In the genomic region with DNA sequence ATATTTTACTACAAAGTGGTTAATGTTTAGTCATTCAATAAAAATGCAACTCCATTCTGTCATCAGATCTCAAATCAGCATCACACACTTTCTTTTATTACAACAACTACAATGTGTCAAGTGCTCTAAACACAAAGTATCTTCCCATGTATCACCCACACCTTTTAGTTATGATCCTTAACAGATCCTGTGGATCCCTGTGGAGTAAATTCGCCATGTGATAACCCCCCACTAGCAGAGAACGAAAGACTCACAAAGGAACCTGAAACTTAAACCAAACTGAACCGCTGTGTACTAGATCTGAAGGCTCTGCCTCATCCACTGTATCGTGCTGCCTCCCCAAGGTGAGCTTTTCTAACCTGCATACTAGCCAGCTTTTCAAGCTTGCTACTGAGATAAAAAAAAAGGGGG, we compare ENCODE assay signal across 8 cellular contexts. TPM values are rescaled to one million over a fixed set of nuclear protein-coding genes. Genes with fewer than 3 reads are reported as not detected.
DNase-seq lines count a peak whose midpoint lies in the region; TF ChIP-seq lines count a peak whose summit lies in the region.

No MANE protein-coding gene starts in this region.

- H3K14ac ChIP-seq in H9 (ENCODE audit: insufficient read depth, low read length), result no peak overlapping the region

- no peak overlapping the region for H2BK12ac ChIP-seq in H9 (ENCODE audit: insufficient read length, low read depth, low read length)

- TF ChIP-seq CTCF in H9 (conservative IDR thresholded peaks at IDR 0.05), result no peak
- TF ChIP-seq CTCF in hepatocyte (IDR thresholded peaks at IDR 0.05; ENCODE audit: poor library complexity), result peak; percentile 51

- no peak overlapping the region for H4K8ac ChIP-seq in H9 (replicated peaks; ENCODE audit: insufficient read length, low read depth, low read length)

- H3K4ac ChIP-seq in H9 (ENCODE audit: low read depth, low read length), result no peak overlapping the region

- no peak overlapping the region for H3K4me3 ChIP-seq in hepatocyte

- no peak overlapping the region for H2AK5ac ChIP-seq in H9 (ENCODE audit: insufficient read length, low read length)

- no peaks in the 10 kb centered on the region for H4K20me1 ChIP-seq in H9 (ENCODE audit: control insufficient read depth, insufficient read depth, insufficient read length)
- peaks cover 3% of the 10 kb centered on the region for H4K20me1 ChIP-seq in hepatocyte (ENCODE audit: insufficient read depth, poor library complexity, severe bottlenecking)

- H3K56ac ChIP-seq in H9 (ENCODE audit: insufficient read length, low read depth, low read length), result no peak overlapping the region

- peak overlapping the region; percentile 96 to 98 for H3K4me3 Mint-ChIP-seq in H9

- no peak overlapping the region for H3K27ac ChIP-seq in H9 (ENCODE audit: insufficient read length, low read depth, low read length)
- H3K27ac ChIP-seq in hepatocyte, result no peak overlapping the region

- H3K9me3 Mint-ChIP-seq in H9, result no peaks in the 10 kb centered on the region

- no peak overlapping the region for H3T11ph ChIP-seq in H9 (ENCODE audit: low read length)

- H2AFZ ChIP-seq in H9 (ENCODE audit: low read length) (no peak overlapping the region), hepatocyte (no peak overlapping the region)

- no peak overlapping the region for H4K5ac ChIP-seq in H9 (ENCODE audit: insufficient read length, low read depth, low read length)

- no peak overlapping the region for H3K9ac ChIP-seq in H9 (ENCODE audit: extremely low read depth, insufficient read length, low read length)

- H3K4me2 ChIP-seq in H9 (ENCODE audit: insufficient read depth, insufficient read length, low read length), result peak overlapping the region; percentile 83
- peak overlapping the region; percentile 89 for H3K4me2 ChIP-seq in hepatocyte

- H4K91ac ChIP-seq in H9 (ENCODE audit: insufficient read length, low read depth, low read length), result no peak overlapping the region

- no peaks in the 10 kb centered on the region for H3K27me3 Mint-ChIP-seq in H9 (ENCODE audit: low read depth)

- WGBS in H9 (ENCODE audit: extremely low coverage, insufficient read length, low lambda C conversion rate), result no CpG with 5 or more reads among the region's 4 CpGs
- WGBS in hepatocyte (ENCODE audit: low lambda C conversion rate, missing lambda C conversion rate), result 12% methylated on average over 4 of the region's 4 CpGs

- H3K4me1 ChIP-seq in H9 (ENCODE audit: insufficient read depth, low read length) (no peaks in the 10 kb centered on the region), hepatocyte (ENCODE audit: insufficient read depth) (peaks cover 10% of the 10 kb centered on the region)

- H2BK15ac ChIP-seq in H9 (ENCODE audit: low read depth, low read length), result no peak overlapping the region

- peaks cover 8% of the 10 kb centered on the region for H3K23me2 ChIP-seq in H9 (ENCODE audit: insufficient read length, low read depth, low read length, poor library complexity, severe bottlenecking)

- H3K9me3 ChIP-seq in H9 (ENCODE audit: control insufficient read depth, low read depth, low read length), result no peaks in the 10 kb centered on the region
- H3K9me3 ChIP-seq in hepatocyte (ENCODE audit: low read depth), result no peaks in the 10 kb centered on the region

- H3K36me3 Mint-ChIP-seq in H9 (ENCODE audit: insufficient read depth in 1 of 3, low read depth in 3 of 3), result 0 out of 7 replicates have a peak, but pooled peaks cover 0 to 4% (median 0%) of the 10 kb centered on the region in 3 experiments

- H3K79me2 ChIP-seq in H9 (ENCODE audit: insufficient read depth, low read length) (peaks cover 22% of the 10 kb centered on the region; the same call in 1 of the 2 replicates), hepatocyte (peaks cover 52% of the 10 kb centered on the region)

- H2BK120ac ChIP-seq in H9 (ENCODE audit: low read depth, low read length, poor library complexity, severe bottlenecking), result no peak overlapping the region

- peak overlapping the region in 1 of 3 experiments; percentile 32; a peak in 3 of 7 replicates for H3K27ac Mint-ChIP-seq in H9

- H3K18ac ChIP-seq in H9 (ENCODE audit: insufficient read length, low read depth, low read length), result no peak overlapping the region

- H3K9me2 ChIP-seq in hepatocyte (replicated peaks; ENCODE audit: insufficient read depth), result no peaks in the 10 kb centered on the region

- H3K27me3 ChIP-seq in H9 (ENCODE audit: insufficient read depth, low read length) (no peaks in the 10 kb centered on the region), hepatocyte (no peaks in the 10 kb centered on the region)

- peaks cover 37 to 40% of the 10 kb centered on the region in 2 experiments for H3K4me1 Mint-ChIP-seq in H9

- DNase-seq in NCI-H1105 treated with DMSO at 0.1 percent for 48 hours (lab: John Stamatoyannopoulos, UW), result peak; percentile 27
- no peak for DNase-seq in NCI-H1105 (lab: John Stamatoyannopoulos, UW)
- no peak for DNase-seq in H9
- DNase-seq in NCI-H226, result peak; percentile 56
- peak; percentile 12 for DNase-seq in activated effector memory CD4-positive, alpha-beta T cell treated with Interleukin-2 at 50 U/mL for 16 hours
- peak; percentile 67 for DNase-seq in hepatocyte (ENCODE audit: low spot score)
- DNase-seq in stimulated activated naive CD4-positive, alpha-beta T cell (lab: John Stamatoyannopoulos, UW), result peak in 4 of 6 experiments; percentile 1 to 23 (median 18)
- DNase-seq in AG20443 (ENCODE audit: low spot score), result no peak

- no peaks in the 10 kb centered on the region for H3K36me3 ChIP-seq in hepatocyte (replicated peaks; ENCODE audit: insufficient read depth, low read depth)

- H2BK5ac ChIP-seq in H9 (ENCODE audit: insufficient read length, low read length), result no peak overlapping the region

- peaks cover 3% of the 10 kb centered on the region for H3K79me1 ChIP-seq in H9 (ENCODE audit: insufficient read depth, low read depth, low read length, poor library complexity, severe bottlenecking)

- no peak overlapping the region for H3K23ac ChIP-seq in H9 (ENCODE audit: insufficient read length, low read depth, low read length)

- no peak overlapping the region for H2BK20ac ChIP-seq in H9 (ENCODE audit: low read depth, low read length, poor library complexity, severe bottlenecking)

RNA-seq across cellular contexts. Expression of gene DPY19L1, which starts 1.8 kb away (rescaled TPM):
- total RNA-seq in H9 (2021) (14.3 and 14.9 TPM in 2 replicates), hepatocyte (16.7 and 17.8 TPM in 2 replicates)
- 7.6 and 8.8 TPM in 2 replicates for polyA plus RNA-seq in hepatocyte

Comparison
In these comparisons a context has a peak if more than half of its experiments do, and no peak if none do; other contexts are left out.
1. DNase-seq: peak in NCI-H1105 treated with DMSO at 0.1 percent for 48 hours (single experiment), NCI-H226 (single experiment), activated effector memory CD4-positive, alpha-beta T cell treated with Interleukin-2 at 50 U/mL for 16 hours (single experiment), hepatocyte (single experiment) and stimulated activated naive CD4-positive, alpha-beta T cell (4 of 6); none in NCI-H1105 (single experiment), H9 (single experiment) and AG20443 (single experiment).